In genomic region chr22:38452373-38453064, GRCh38 we compare ENCODE assay signal across 12 cellular contexts. TPM values are rescaled to one million over a fixed set of nuclear protein-coding genes. Genes with fewer than 3 reads are reported as not detected.
DNase-seq lines count a peak whose midpoint lies in the region; ATAC-seq and TF ChIP-seq lines count a peak whose summit lies in the region.
"Had no signal": no experiment of that assay in that cellular context is flagged by ENCODE, and none has a peak within 500 bp of the region (broad histone marks: within the 10 kb centered on the region; RNA-seq: fewer than 3 reads in every experiment).

No MANE protein-coding gene starts in this region.

- peaks cover 68% of the 10 kb centered on the region for H3K27me3 ChIP-seq in upper lobe of right lung

- no peaks in the 10 kb centered on the region for H3K36me3 ChIP-seq in upper lobe of right lung

- intact Hi-C loops in upper lobe of right lung (cut with DNase I) = no loop called here

- H3K4me1 ChIP-seq in upper lobe of right lung = no peaks in the 10 kb centered on the region

- no peak for TF ChIP-seq CTCF in upper lobe of right lung (IDR thresholded peaks at IDR 0.05)

- H3K4me3 ChIP-seq in upper lobe of right lung = no peak overlapping the region

- no peaks in the 10 kb centered on the region for H3K9me3 ChIP-seq in upper lobe of right lung

- DNase-seq in NCI-H524 (lab: John Stamatoyannopoulos, UW) = peak; percentile 59 to 75
- DNase-seq in NCI-H524 treated with DMSO at 0.1 percent for 48 hours (lab: John Stamatoyannopoulos, UW) = no peak
- DNase-seq in hepatic stellate cell (ENCODE audit: low spot score) = peak; percentile 76
- DNase-seq in upper lobe of right lung = no peak
- no peak for DNase-seq in NCI-H2029 treated with DMSO at 0.1 percent for 48 hours (lab: John Stamatoyannopoulos, UW)
- DNase-seq in activated CD8-positive, alpha-beta memory T cell treated with anti-CD3 and anti-CD28 coated beads, Interleukin-2, amount 50 U/mL, for 4 hours = no peak
- DNase-seq in activated CD4-positive, alpha-beta T cell treated with anti-CD3 and anti-CD28 coated beads, Interleukin-2, amount 50 U/mL, for 48 hours = no peak
- DNase-seq: 8988T; activated CD8-positive, alpha-beta T cell treated with anti-CD3 and anti-CD28 coated beads for 36 hours; activated naive CD8-positive, alpha-beta T cell treated with anti-CD3 and anti-CD28 coated beads for 36 hours; NCI-H1417 treated with DMSO at 0.1 percent for 48 hours had no signal

- ATAC-seq in upper lobe of right lung = peak; percentile 13
- ATAC-seq: activated CD8-positive, alpha-beta T cell treated with anti-CD3 and anti-CD28 coated beads for 36 hours had no signal

- H3K27ac ChIP-seq in cingulate gyrus (ENCODE audit: low read depth, low read length) = peak overlapping the region; percentile 75
- H3K27ac ChIP-seq in upper lobe of right lung = no peak overlapping the region

RNA-seq across cellular contexts. Expression of gene KCNJ4, which starts 2.5 kb away (rescaled TPM):
- not detected for total RNA-seq in upper lobe of right lung
- total RNA-seq: activated CD8-positive, alpha-beta T cell treated with anti-CD3 and anti-CD28 coated beads for 36 hours; activated naive CD8-positive, alpha-beta T cell treated with anti-CD3 and anti-CD28 coated beads for 36 hours had no signal

RNA-seq across cellular contexts. Expression of gene KDELR3, which starts 15.4 kb away (rescaled TPM):
- total RNA-seq in upper lobe of right lung = 5.9 TPM

RNA-seq across cellular contexts. Expression of gene DDX17, which starts 53.6 kb away (rescaled TPM):
- 480 TPM for total RNA-seq in upper lobe of right lung

Comparison
In these comparisons a context has a peak if more than half of its experiments do, and no peak if none do; other contexts are left out.
1. DNase-seq: peak in NCI-H524 (2 of 2) and hepatic stellate cell (single experiment); none in NCI-H524 treated with DMSO at 0.1 percent for 48 hours (single experiment), upper lobe of right lung (single experiment), NCI-H2029 treated with DMSO at 0.1 percent for 48 hours (single experiment), activated CD8-positive, alpha-beta memory T cell treated with anti-CD3 and anti-CD28 coated beads, Interleukin-2, amount 50 U/mL, for 4 hours (single experiment) and activated CD4-positive, alpha-beta T cell treated with anti-CD3 and anti-CD28 coated beads, Interleukin-2, amount 50 U/mL, for 48 hours (0 of 2).